Comparison of ENCODE assay signal across 20 cellular contexts in the genomic region with DNA sequence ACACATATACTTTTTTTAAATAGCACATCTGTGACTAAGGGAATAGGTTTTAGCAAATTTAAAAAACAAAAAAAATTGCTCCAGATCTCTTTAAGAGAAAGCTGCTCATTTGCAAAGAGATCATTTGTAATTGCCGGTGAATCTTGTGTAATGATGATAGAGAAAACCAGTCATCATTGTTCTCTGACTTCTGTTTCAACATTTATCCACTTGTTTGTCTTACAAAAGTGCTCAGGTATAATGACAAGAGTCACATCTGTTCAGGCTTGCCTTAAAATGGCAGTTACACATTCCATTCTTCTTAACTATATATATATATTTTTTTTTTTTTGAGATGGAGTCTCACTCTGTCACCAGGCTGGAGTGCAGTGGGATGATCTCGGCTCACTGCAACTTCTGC.
"Had no signal": no experiment of that assay in that cellular context is flagged by ENCODE, and none has a peak within 500 bp of the region (broad histone marks: within the 10 kb centered on the region; RNA-seq: fewer than 3 reads in every experiment).

No MANE protein-coding gene starts in this region.

- H3K4me1 ChIP-seq: left lung, lower lobe of right lung, neural progenitor cell, upper lobe of right lung, vagina had no signal

- H3K27ac ChIP-seq: heart right ventricle, left lung, lower lobe of right lung, neural progenitor cell, ovary, right atrium auricular region, tibial artery, upper lobe of right lung, vagina had no signal

- H3K27me3 ChIP-seq: heart right ventricle, left lung, neural progenitor cell, ovary, right atrium auricular region, tibial artery, upper lobe of right lung, vagina had no signal

- DNase-seq: effector memory CD4-positive, alpha-beta T cell; heart right ventricle; hypothalamus; left lung; lower lobe of right lung; mesenchymal stem cell; midbrain; nucleus accumbens; ovary; small intestine; stimulated activated CD4-positive, alpha-beta T cell treated with anti-CD3 and anti-CD28 coated beads, Interleukin-2, amount 100 ng/mL, for 48 hours; tibial artery; upper lobe of right lung had no signal

- H3K9me3 ChIP-seq: heart right ventricle, left lung, lower lobe of right lung, ovary, right atrium auricular region, tibial artery, upper lobe of right lung, vagina had no signal

- H3K36me3 ChIP-seq: heart right ventricle, left lung, lower lobe of right lung, neural progenitor cell, ovary, right atrium auricular region, tibial artery, upper lobe of right lung, vagina had no signal

- FAIRE-seq: endometrium, frontal cortex, islet of Langerhans, small intestine had no signal

- H2AFZ ChIP-seq: neural progenitor cell had no signal

- H3K4me2 ChIP-seq: neural progenitor cell had no signal

- H3K9ac ChIP-seq: neural progenitor cell had no signal

- H3K4me3 ChIP-seq: heart right ventricle, left lung, lower lobe of right lung, neural progenitor cell, ovary, right atrium auricular region, tibial artery, upper lobe of right lung, vagina had no signal

- ATAC-seq: heart right ventricle; left lung; lower lobe of right lung; natural killer cell treated with Interleukin-12 subunit alpha and Interleukin-12 subunit beta and Interleukin-15 and Interleukin-18, amount 100 ng/mL, for 72 hours; upper lobe of right lung had no signal
